11 cellular contexts compared by ENCODE assay signal in genomic region chr21:42221581-42222345, GRCh38. TPM values are rescaled to one million over a fixed set of nuclear protein-coding genes. Genes with fewer than 3 reads are reported as not detected.
DNase-seq lines count a peak whose midpoint lies in the region; ATAC-seq and TF ChIP-seq lines count a peak whose summit lies in the region.
"Had no signal": no experiment of that assay in that cellular context is flagged by ENCODE, and none has a peak within 500 bp of the region (broad histone marks: within the 10 kb centered on the region; RNA-seq: fewer than 3 reads in every experiment).

No MANE protein-coding gene starts in this region.

- BruUV-seq in mammary epithelial cell (replicated peaks; lab: Mats Ljungman, UMichigan) = no TSS peak

- intact Hi-C loops in cardiac septum (cut with DNase I) = loop anchor here (2.0 to 10.0 kb wide), 2 partner anchors 41 to 83 kb away; no protein-coding TSS in a partner anchor
- intact Hi-C loops in Right ventricle myocardium superior (cut with DNase I) = no loop called here
- intact Hi-C loops in mammary epithelial cell (cut with micrococcal nuclease) = no loop called here

- dilution Hi-C loops in mammary epithelial cell (cut with HindIII; ENCODE audit: low sequenced_read_pairs) = loop anchor here (5.0 kb wide), 1 partner anchor 44 kb away; no protein-coding TSS in a partner anchor

- DNase-seq in cardiac septum (ENCODE audit: low spot score) (peak; percentile 75), Right ventricle myocardium superior (no peak), mammary epithelial cell (peak; percentile 23), lung (ENCODE audit: low spot score) (no peak), upper lobe of left lung (no peak), GM13977 (ENCODE audit: low spot score) (no peak)
- DNase-seq in stimulated activated naive CD4-positive, alpha-beta T cell treated with Interleukin-2 at 50 U/mL for 16 hours (lab: John Stamatoyannopoulos, UW) = no peak
- DNase-seq: activated CD4-positive, alpha-beta T cell treated with anti-CD3 and anti-CD28 coated beads, Interleukin-2, amount 10 ng/mL, durations not matched to agents 7 days and 5 days had no signal

- 8% methylated on average over 14 of the region's 15 CpGs for WGBS in mammary epithelial cell (ENCODE audit: low coverage, missing lambda C conversion rate)
- WGBS in lung, 2 donors = 60 to 65% methylated on average over 15 of the region's 15 CpGs
- 64 to 66% methylated on average over 15 of the region's 15 CpGs for WGBS in upper lobe of left lung, 2 donors

- H3K27me3 ChIP-seq in mammary epithelial cell (ENCODE audit: insufficient read depth, low read length) = no peaks in the 10 kb centered on the region
- H3K27me3 ChIP-seq in lung (ENCODE audit: control insufficient read depth, insufficient read depth) = no peaks in the 10 kb centered on the region
- H3K27me3 ChIP-seq in upper lobe of left lung = no peaks in the 10 kb centered on the region
- H3K27me3 ChIP-seq: Peyer's patch had no signal

- H3K79me2 ChIP-seq in mammary epithelial cell (ENCODE audit: insufficient read depth, low read length) = no peaks in the 10 kb centered on the region

- H2AFZ ChIP-seq in mammary epithelial cell (ENCODE audit: low read depth, low read length) = peak overlapping the region; percentile 89

- H3K36me3 ChIP-seq in mammary epithelial cell (ENCODE audit: insufficient read depth, low read length) = no peaks in the 10 kb centered on the region
- H3K36me3 ChIP-seq in lung (ENCODE audit: control insufficient read depth in 2 of 2, insufficient read depth in 2 of 2, low read length in 2 of 2) = peaks cover 0 to 3% of the 10 kb centered on the region in 2 donors
- H3K36me3 ChIP-seq in upper lobe of left lung = peaks cover 0 to 12% (median 0%) of the 10 kb centered on the region in 4 donors

- no peak for TF ChIP-seq EP300 in upper lobe of left lung (IDR thresholded peaks at IDR 0.05)

- H3K4me1 ChIP-seq in mammary epithelial cell (ENCODE audit: insufficient read depth, low read length) = peaks cover 33% of the 10 kb centered on the region
- peaks cover 3 to 10% of the 10 kb centered on the region in 2 donors for H3K4me1 ChIP-seq in lung (ENCODE audit: control insufficient read depth in 2 of 2, insufficient read depth in 2 of 2, low read length in 2 of 2)
- H3K4me1 ChIP-seq in upper lobe of left lung = peaks cover 28 to 50% (median 36%) of the 10 kb centered on the region in 4 donors

- TF ChIP-seq CTCF in mammary epithelial cell (conservative IDR thresholded peaks at IDR 0.05 in 1 of 2, IDR thresholded peaks at IDR 0.05 in 1 of 2; ENCODE audit: extremely low read depth in 1 of 2, insufficient read depth in 1 of 2, low read depth in 1 of 2, low read length in 2 of 2) (no peak), lung (IDR thresholded peaks at IDR 0.05; ENCODE audit: control extremely low read depth, extremely low read depth) (no peak), upper lobe of left lung (IDR thresholded peaks at IDR 0.05) (no peak), GM13977 (IDR thresholded peaks at IDR 0.05; ENCODE audit: extremely low read depth, insufficient read depth, missing control alignments) (no peak)

- H3K9me3 ChIP-seq in mammary epithelial cell (replicated peaks; ENCODE audit: insufficient read depth, low read length) (no peaks in the 10 kb centered on the region), lung (ENCODE audit: control insufficient read depth in 2 of 2, insufficient read depth in 1 of 2, low read length in 1 of 2) (no peaks in the 10 kb centered on the region), upper lobe of left lung (no peaks in the 10 kb centered on the region)
- H3K9me3 ChIP-seq: body of pancreas, Peyer's patch had no signal

- H3K4me3 ChIP-seq in mammary epithelial cell (replicated peaks in 1 of 3; ENCODE audit: insufficient read depth in 1 of 3, low read depth in 2 of 3, low read length in 3 of 3) = no peak overlapping the region
- H3K4me3 ChIP-seq in lung = no peak overlapping the region
- peak overlapping the region in 3 of 4 donors; percentile 65 to 75 (median 70) for H3K4me3 ChIP-seq in upper lobe of left lung
- H3K4me3 ChIP-seq: body of pancreas, Peyer's patch had no signal

- H4K20me1 ChIP-seq in mammary epithelial cell (ENCODE audit: insufficient read depth, low read length) = no peaks in the 10 kb centered on the region

- CTCF ChIA-PET in mammary epithelial cell (lab: Charles Lee; ENCODE audit: low non-redundant PET) = interaction anchor here (0.7 kb wide), 1 partner anchor 120 kb away, joined by 4 read pairs; no protein-coding TSS in a partner anchor

- H3K27ac ChIP-seq in mammary epithelial cell (ENCODE audit: insufficient read depth, low read depth, low read length) = peak overlapping the region; percentile 48
- peak overlapping the region; percentile 29 to 94 for H3K27ac ChIP-seq in lung (ENCODE audit: low read depth in 1 of 2, low read length in 1 of 2)
- H3K27ac ChIP-seq in upper lobe of left lung = peak overlapping the region; percentile 27 to 92 (median 63)

- no peak for ATAC-seq in Right ventricle myocardium superior (ENCODE audit: poor library complexity)
- no peak for ATAC-seq in lung (ENCODE audit: insufficient read depth, low FRiP score)
- ATAC-seq in upper lobe of left lung (ENCODE audit: low FRiP score in 2 of 2) = no peak
- no peak for ATAC-seq in HG03565 (IDR thresholded peaks at IDR 0.05; ENCODE audit: unreplicated experiment)
- ATAC-seq: body of pancreas had no signal

- H3K9ac ChIP-seq in mammary epithelial cell (ENCODE audit: insufficient read depth, low read length) = peak overlapping the region; percentile 27

- TF ChIP-seq POLR2A in upper lobe of left lung (IDR thresholded peaks at IDR 0.05) = peak in 1 of 4 donors; percentile 20

- in situ Hi-C loops in mammary epithelial cell (cut with MboI; ENCODE audit: low sequenced_read_pairs in 2 of 2) = no loop called here
- in situ Hi-C loops in GM13977 (cut with MboI; ENCODE audit: low pct_unique_long_range_greater_than_20kb, low sequenced_read_pairs, unreplicated experiment) = no loop called here

- peak overlapping the region; percentile 31 for H3K4me2 ChIP-seq in mammary epithelial cell (ENCODE audit: insufficient read depth, low read depth, low read length)

RNA-seq across cellular contexts. Expression of gene ABCG1, which starts 2.8 kb away (rescaled TPM):
- 6.3 TPM for total RNA-seq in cardiac septum
- total RNA-seq in Right ventricle myocardium superior = 7.3 TPM
- 10 to 100 TPM in 1 of 2 donors, 1 to 10 TPM in 1; 6.3 to 16.9 TPM for total RNA-seq in mammary epithelial cell
- 2.7 TPM for polyA plus RNA-seq in mammary epithelial cell
- 2.5 TPM for polyA minus RNA-seq in mammary epithelial cell
- 10 to 100 TPM; 36.4 to 65.0 TPM for total RNA-seq in lung
- 10 to 100 TPM; 11.5 to 33.5 TPM for polyA plus RNA-seq in lung
- total RNA-seq in upper lobe of left lung = 100 to 1,000 TPM in 2 of 6 donors, 10 to 100 TPM in 4; 56.7 to 130 (median 79.8) TPM

Comparison
In these comparisons a context has a peak if more than half of its experiments do, and no peak if none do; other contexts are left out.
1. DNase-seq: peak in cardiac septum (single experiment) and mammary epithelial cell (single experiment); none in Right ventricle myocardium superior (single experiment), lung (single experiment), upper lobe of left lung (0 of 2), GM13977 (single experiment) and stimulated activated naive CD4-positive, alpha-beta T cell treated with Interleukin-2 at 50 U/mL for 16 hours (single experiment).
2. H3K4me3 ChIP-seq: peak in upper lobe of left lung (3 of 4); none in mammary epithelial cell (0 of 3) and lung (single experiment).
3. Peak in every context shown above with its lines, with median percentiles within 50 percentile points of each other: H3K27ac ChIP-seq.